Comparison of ENCODE assay signal across 1 cellular context in genomic region chr2:152432765-152433164, GRCh38.
TF ChIP-seq lines count a peak whose summit lies in the region.

No MANE protein-coding gene starts in this region.

TF ChIP-seq in HepG2, 621 proteins besides CTCF, POLR2A, EP300 and RAD21 (continued from another document and continues in another):
- TF ChIP-seq ZUFSP (CRISPR knock-in tag; IDR thresholded peaks at IDR 0.05; ENCODE audit: borderline replicate concordance) (no peak), ZNF331 (CRISPR knock-in tag; IDR thresholded peaks at IDR 0.05) (0 out of 2 replicates have a peak, but pooled peaks have one; percentile 29), NFYB (CRISPR knock-in tag; IDR thresholded peaks at IDR 0.05) (no peak), MYPOP (CRISPR knock-in tag; IDR thresholded peaks at IDR 0.05) (no peak), ZMAT3 (CRISPR knock-in tag; conservative IDR thresholded peaks at IDR 0.05) (no peak), ZNF710 (CRISPR knock-in tag; IDR thresholded peaks at IDR 0.05; ENCODE audit: borderline replicate concordance) (no peak), ZNF609 (CRISPR knock-in tag; IDR thresholded peaks at IDR 0.05; ENCODE audit: borderline replicate concordance) (no peak), ATF7-NPFF (CRISPR knock-in tag; IDR thresholded peaks at IDR 0.05; ENCODE audit: low read depth) (no peak), FOSL2 (CRISPR knock-in tag; IDR thresholded peaks at IDR 0.05) (0 out of 2 replicates have a peak, but pooled peaks have one; percentile 26), ZNF644 (CRISPR knock-in tag; IDR thresholded peaks at IDR 0.05; ENCODE audit: low read depth) (peak; percentile 93), TBX2 (CRISPR knock-in tag; IDR thresholded peaks at IDR 0.05; ENCODE audit: borderline replicate concordance) (no peak), HINFP (CRISPR knock-in tag; IDR thresholded peaks at IDR 0.05; ENCODE audit: low read depth) (no peak), MZF1 (CRISPR knock-in tag; IDR thresholded peaks at IDR 0.05; ENCODE audit: borderline replicate concordance) (no peak), KLF12 (CRISPR knock-in tag; IDR thresholded peaks at IDR 0.05; ENCODE audit: borderline replicate concordance) (no peak), SPEN (CRISPR knock-in tag; IDR thresholded peaks at IDR 0.05; ENCODE audit: low read depth) (no peak), SALL2 (CRISPR knock-in tag; IDR thresholded peaks at IDR 0.05) (no peak), NR1H2 (CRISPR knock-in tag; IDR thresholded peaks at IDR 0.05; ENCODE audit: borderline replicate concordance, low read depth) (no peak), EEA1 (CRISPR knock-in tag; IDR thresholded peaks at IDR 0.05; ENCODE audit: borderline replicate concordance) (no peak), WIZ (CRISPR knock-in tag; IDR thresholded peaks at IDR 0.05) (0 out of 2 replicates have a peak, but pooled peaks have one; percentile 37), CERS6 (CRISPR knock-in tag; IDR thresholded peaks at IDR 0.05) (no peak)
- TF ChIP-seq, protein P1, sequence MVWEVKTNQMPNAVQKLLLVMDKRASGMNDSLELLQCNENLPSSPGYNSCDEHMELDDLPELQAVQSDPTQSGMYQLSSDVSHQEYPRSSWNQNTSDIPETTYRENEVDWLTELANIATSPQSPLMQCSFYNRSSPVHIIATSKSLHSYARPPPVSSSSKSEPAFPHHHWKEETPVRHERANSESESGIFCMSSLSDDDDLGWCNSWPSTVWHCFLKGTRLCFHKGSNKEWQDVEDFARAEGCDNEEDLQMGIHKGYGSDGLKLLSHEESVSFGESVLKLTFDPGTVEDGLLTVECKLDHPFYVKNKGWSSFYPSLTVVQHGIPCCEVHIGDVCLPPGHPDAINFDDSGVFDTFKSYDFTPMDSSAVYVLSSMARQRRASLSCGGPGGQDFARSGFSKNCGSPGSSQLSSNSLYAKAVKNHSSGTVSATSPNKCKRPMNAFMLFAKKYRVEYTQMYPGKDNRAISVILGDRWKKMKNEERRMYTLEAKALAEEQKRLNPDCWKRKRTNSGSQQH (CRISPR knock-in tag; IDR thresholded peaks at IDR 0.05; ENCODE audit: low read depth), result peak; percentile 28; the same call in 1 of the 2 replicates
- TF ChIP-seq, protein P2, sequence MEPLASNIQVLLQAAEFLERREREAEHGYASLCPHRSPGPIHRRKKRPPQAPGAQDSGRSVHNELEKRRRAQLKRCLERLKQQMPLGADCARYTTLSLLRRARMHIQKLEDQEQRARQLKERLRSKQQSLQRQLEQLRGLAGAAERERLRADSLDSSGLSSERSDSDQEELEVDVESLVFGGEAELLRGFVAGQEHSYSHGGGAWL (CRISPR knock-in tag; IDR thresholded peaks at IDR 0.05), result no peak
- TF ChIP-seq, protein P3, sequence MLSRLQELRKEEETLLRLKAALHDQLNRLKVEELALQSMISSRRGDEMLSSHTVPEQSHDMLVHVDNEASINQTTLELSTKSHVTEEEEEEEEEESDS (CRISPR knock-in tag; IDR thresholded peaks at IDR 0.05; ENCODE audit: borderline replicate concordance), result no peak
- TF ChIP-seq, protein P4, sequence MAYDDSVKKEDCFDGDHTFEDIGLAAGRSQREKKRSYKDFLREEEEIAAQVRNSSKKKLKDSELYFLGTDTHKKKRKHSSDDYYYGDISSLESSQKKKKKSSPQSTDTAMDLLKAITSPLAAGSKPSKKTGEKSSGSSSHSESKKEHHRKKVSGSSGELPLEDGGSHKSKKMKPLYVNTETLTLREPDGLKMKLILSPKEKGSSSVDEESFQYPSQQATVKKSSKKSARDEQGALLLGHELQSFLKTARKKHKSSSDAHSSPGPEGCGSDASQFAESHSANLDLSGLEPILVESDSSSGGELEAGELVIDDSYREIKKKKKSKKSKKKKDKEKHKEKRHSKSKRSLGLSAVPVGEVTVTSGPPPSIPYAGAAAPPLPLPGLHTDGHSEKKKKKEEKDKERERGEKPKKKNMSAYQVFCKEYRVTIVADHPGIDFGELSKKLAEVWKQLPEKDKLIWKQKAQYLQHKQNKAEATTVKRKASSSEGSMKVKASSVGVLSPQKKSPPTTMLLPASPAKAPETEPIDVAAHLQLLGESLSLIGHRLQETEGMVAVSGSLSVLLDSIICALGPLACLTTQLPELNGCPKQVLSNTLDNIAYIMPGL (CRISPR knock-in tag; IDR thresholded peaks at IDR 0.05; ENCODE audit: borderline replicate concordance in 1 of 2, low read depth in 1 of 2), result no peak
- TF ChIP-seq, protein P5, sequence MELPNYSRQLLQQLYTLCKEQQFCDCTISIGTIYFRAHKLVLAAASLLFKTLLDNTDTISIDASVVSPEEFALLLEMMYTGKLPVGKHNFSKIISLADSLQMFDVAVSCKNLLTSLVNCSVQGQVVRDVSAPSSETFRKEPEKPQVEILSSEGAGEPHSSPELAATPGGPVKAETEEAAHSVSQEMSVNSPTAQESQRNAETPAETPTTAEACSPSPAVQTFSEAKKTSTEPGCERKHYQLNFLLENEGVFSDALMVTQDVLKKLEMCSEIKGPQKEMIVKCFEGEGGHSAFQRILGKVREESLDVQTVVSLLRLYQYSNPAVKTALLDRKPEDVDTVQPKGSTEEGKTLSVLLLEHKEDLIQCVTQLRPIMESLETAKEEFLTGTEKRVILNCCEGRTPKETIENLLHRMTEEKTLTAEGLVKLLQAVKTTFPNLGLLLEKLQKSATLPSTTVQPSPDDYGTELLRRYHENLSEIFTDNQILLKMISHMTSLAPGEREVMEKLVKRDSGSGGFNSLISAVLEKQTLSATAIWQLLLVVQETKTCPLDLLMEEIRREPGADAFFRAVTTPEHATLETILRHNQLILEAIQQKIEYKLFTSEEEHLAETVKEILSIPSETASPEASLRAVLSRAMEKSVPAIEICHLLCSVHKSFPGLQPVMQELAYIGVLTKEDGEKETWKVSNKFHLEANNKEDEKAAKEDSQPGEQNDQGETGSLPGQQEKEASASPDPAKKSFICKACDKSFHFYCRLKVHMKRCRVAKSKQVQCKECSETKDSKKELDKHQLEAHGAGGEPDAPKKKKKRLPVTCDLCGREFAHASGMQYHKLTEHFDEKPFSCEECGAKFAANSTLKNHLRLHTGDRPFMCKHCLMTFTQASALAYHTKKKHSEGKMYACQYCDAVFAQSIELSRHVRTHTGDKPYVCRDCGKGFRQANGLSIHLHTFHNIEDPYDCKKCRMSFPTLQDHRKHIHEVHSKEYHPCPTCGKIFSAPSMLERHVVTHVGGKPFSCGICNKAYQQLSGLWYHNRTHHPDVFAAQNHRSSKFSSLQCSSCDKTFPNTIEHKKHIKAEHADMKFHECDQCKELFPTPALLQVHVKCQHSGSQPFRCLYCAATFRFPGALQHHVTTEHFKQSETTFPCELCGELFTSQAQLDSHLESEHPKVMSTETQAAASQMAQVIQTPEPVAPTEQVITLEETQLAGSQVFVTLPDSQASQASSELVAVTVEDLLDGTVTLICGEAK (IDR thresholded peaks at IDR 0.05), result no peak
- TF ChIP-seq, protein P5 (CRISPR knock-in tag; IDR thresholded peaks at IDR 0.05), result no peak
